In the genomic region with DNA sequence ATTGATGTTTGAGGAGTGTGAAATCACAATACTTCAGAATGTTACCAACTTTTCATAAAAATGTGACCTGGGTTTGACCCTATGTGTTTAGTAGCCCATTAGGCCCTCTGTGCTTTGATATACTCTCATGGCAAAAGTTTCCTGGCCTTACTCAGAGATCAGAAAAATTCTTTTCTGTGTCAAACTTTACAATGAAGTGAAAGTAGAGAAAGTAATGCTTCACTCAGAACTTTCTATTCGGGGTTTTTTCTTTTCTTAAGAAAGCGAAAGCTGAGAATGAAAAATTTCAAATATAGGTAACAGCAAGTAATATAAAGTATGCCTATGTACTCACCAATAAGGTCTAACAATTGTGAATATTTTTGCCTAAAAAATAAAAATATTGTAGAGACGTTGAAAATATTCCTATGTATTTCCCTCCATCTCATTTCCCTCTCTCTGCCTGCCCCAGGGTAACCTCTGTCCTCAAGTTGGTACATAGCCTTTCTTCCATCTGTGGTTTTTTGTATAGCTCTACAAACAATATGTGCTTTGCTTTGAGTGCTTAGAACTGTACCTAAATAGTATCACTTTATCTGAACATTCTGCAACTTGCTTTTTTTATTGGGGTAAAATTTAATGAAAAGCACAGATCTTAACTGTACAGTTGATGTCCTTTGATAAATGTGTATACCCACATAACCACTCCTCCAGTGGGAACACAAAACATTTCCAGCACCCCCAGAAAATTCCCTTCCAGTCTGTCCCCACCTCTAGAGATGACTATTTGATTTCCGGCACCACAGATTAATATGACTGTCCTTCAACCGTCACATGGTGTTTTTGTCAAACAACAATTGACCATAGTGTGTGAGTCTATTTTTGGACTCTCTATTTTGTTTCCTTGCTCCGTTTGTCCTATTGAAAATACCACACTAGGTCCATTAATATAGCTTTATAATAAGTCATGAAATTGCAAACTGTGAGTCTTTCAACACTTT, we compare ENCODE assay signal across 19 cellular contexts. TPM values are rescaled to one million over a fixed set of nuclear protein-coding genes. Genes with fewer than 3 reads are reported as not detected.
DNase-seq lines count a peak whose midpoint lies in the region; ATAC-seq and TF ChIP-seq lines count a peak whose summit lies in the region.
"Had no signal": no experiment of that assay in that cellular context is flagged by ENCODE, and none has a peak within 500 bp of the region (broad histone marks: within the 10 kb centered on the region; RNA-seq: fewer than 3 reads in every experiment).

No MANE protein-coding gene starts in this region.

- peaks cover 6% of the 10 kb centered on the region for H3K9me3 Mint-ChIP-seq in activated naive CD8-positive, alpha-beta T cell treated with anti-CD3 and anti-CD28 coated beads, Interleukin-2, amount 50 U/mL, for 24 hours

- ATAC-seq in GM19043 (IDR thresholded peaks at IDR 0.05; ENCODE audit: low read depth, unreplicated experiment) (peak; percentile 39), HG02973 (IDR thresholded peaks at IDR 0.05; ENCODE audit: unreplicated experiment) (peak; percentile 46)
- peak; percentile 36 for ATAC-seq in activated naive CD8-positive, alpha-beta T cell treated with anti-CD3 and anti-CD28 coated beads, Interleukin-2, amount 50 U/mL, for 24 hours
- ATAC-seq: left ventricle myocardium superior, sciatic nerve had no signal

- no peaks in the 10 kb centered on the region for H3K27me3 ChIP-seq in effector memory CD4-positive, alpha-beta T cell (replicated peaks; ENCODE audit: control insufficient read depth, insufficient read depth, low read length, poor library complexity, severe bottlenecking)
- no peaks in the 10 kb centered on the region for H3K27me3 ChIP-seq in mesendoderm (ENCODE audit: insufficient read depth, low read length, poor library complexity)
- H3K27me3 ChIP-seq: BLaER1 treated with 17β-estradiol and CSF1 and Interleukin-3, amounts not matched to agents 10 nM and 100 nM had no signal

- H3K27ac ChIP-seq in effector memory CD4-positive, alpha-beta T cell (ENCODE audit: insufficient read depth, low read length, poor library complexity, severe bottlenecking), result no peak overlapping the region
- no peak overlapping the region for H3K27ac ChIP-seq in mesendoderm (ENCODE audit: low read depth, low read length)
- H3K27ac ChIP-seq: BLaER1 treated with 17β-estradiol and CSF1 and Interleukin-3, amounts not matched to agents 10 nM and 100 nM; epithelial cell of prostate; GM23248 had no signal

- H3K79me1 ChIP-seq in mesendoderm (ENCODE audit: low read length), result no peaks in the 10 kb centered on the region

- no peak overlapping the region for H4K8ac ChIP-seq in mesendoderm (ENCODE audit: low read depth, low read length)

- H4K5ac ChIP-seq in mesendoderm (ENCODE audit: low read length), result no peak overlapping the region

- no peaks in the 10 kb centered on the region for H3K79me2 ChIP-seq in mesendoderm (ENCODE audit: control insufficient read depth, insufficient read depth, low read length)

- H3K9me3 ChIP-seq in effector memory CD4-positive, alpha-beta T cell (ENCODE audit: control insufficient read depth, low read length), result no peaks in the 10 kb centered on the region

- no peak overlapping the region for H3K4ac ChIP-seq in mesendoderm (ENCODE audit: low read depth, low read length)

- H3K18ac ChIP-seq in mesendoderm (ENCODE audit: low read length), result no peak overlapping the region

- no peak overlapping the region for H2AK5ac ChIP-seq in mesendoderm (ENCODE audit: low read length)

- no CpG with 5 or more reads among the region's 6 CpGs for WGBS in mesendoderm (ENCODE audit: extremely low coverage, insufficient coverage, low lambda C conversion rate)

- DNase-seq in GM12865 (ENCODE audit: low read depth) (peak; percentile 59), mesendoderm (no peak)
- no peak for DNase-seq in activated naive CD8-positive, alpha-beta T cell treated with anti-CD3 and anti-CD28 coated beads, Interleukin-2, amount 50 U/mL, for 24 hours
- no peak for DNase-seq in effector memory CD4-positive, alpha-beta T cell
- DNase-seq in stimulated activated CD4-positive, alpha-beta T cell treated with anti-CD3 and anti-CD28 coated beads, Interleukin-2, amount 100 ng/mL, for 48 hours, result no peak
- DNase-seq in stimulated activated naive CD4-positive, alpha-beta T cell (lab: John Stamatoyannopoulos, UW), result no peak
- DNase-seq: activated CD4-positive, alpha-beta T cell treated with anti-CD3 and anti-CD28 coated beads, Interleukin-2, amount 50 U/mL, for 1 hour; GM23248; hippocampal formation; IMR-90; left ventricle myocardium superior; NCI-H1417; NCI-H446 treated with DMSO at 0.1 percent for 48 hours had no signal

- H3K4me2 ChIP-seq in mesendoderm (ENCODE audit: low read length), result no peak overlapping the region
- H3K4me2 ChIP-seq: BLaER1 treated with 17β-estradiol and CSF1 and Interleukin-3, amounts not matched to agents 10 nM and 100 nM had no signal

- no peak overlapping the region for H3K23ac ChIP-seq in mesendoderm (ENCODE audit: low read length)

- no peak overlapping the region for H2BK120ac ChIP-seq in mesendoderm (ENCODE audit: low read depth, low read length)

- H3K36me3 Mint-ChIP-seq in activated naive CD8-positive, alpha-beta T cell treated with anti-CD3 and anti-CD28 coated beads, Interleukin-2, amount 50 U/mL, for 24 hours (ENCODE audit: low read depth), result peaks cover 21% of the 10 kb centered on the region

- H2BK5ac ChIP-seq in mesendoderm (ENCODE audit: low read length), result no peak overlapping the region

- H3K4me3 ChIP-seq in GM12865 (ENCODE audit: low read depth, low read length), result peak overlapping the region; percentile 7; the same call in 1 of the 2 replicates
- no peak overlapping the region for H3K4me3 ChIP-seq in effector memory CD4-positive, alpha-beta T cell (ENCODE audit: insufficient read depth, low read depth, low read length, poor library complexity, severe bottlenecking)
- no peak overlapping the region for H3K4me3 ChIP-seq in mesendoderm (ENCODE audit: low read length)
- H3K4me3 ChIP-seq: BLaER1 treated with 17β-estradiol and CSF1 and Interleukin-3, amounts not matched to agents 10 nM and 100 nM; GM23248 had no signal

- H3K9ac ChIP-seq in mesendoderm (ENCODE audit: low read length), result no peak overlapping the region
- H3K9ac ChIP-seq: BLaER1 treated with 17β-estradiol and CSF1 and Interleukin-3, amounts not matched to agents 10 nM and 100 nM; GM23248 had no signal

- no peaks in the 10 kb centered on the region for H3K36me3 ChIP-seq in effector memory CD4-positive, alpha-beta T cell (ENCODE audit: control insufficient read depth, insufficient read depth, low read length)
- H3K36me3 ChIP-seq in mesendoderm (ENCODE audit: control insufficient read depth, insufficient read depth, low read length), result no peaks in the 10 kb centered on the region
- H3K36me3 ChIP-seq: BLaER1 treated with 17β-estradiol and CSF1 and Interleukin-3, amounts not matched to agents 10 nM and 100 nM had no signal

- TF ChIP-seq CTCF in GM12865 (IDR thresholded peaks at IDR 0.05; ENCODE audit: insufficient read depth, low read depth, low read length, missing control alignments), result no peak

- no peak overlapping the region for H2BK15ac ChIP-seq in mesendoderm (replicated peaks; ENCODE audit: low read depth)

- H3K27ac Mint-ChIP-seq in activated naive CD8-positive, alpha-beta T cell treated with anti-CD3 and anti-CD28 coated beads, Interleukin-2, amount 50 U/mL, for 24 hours, result peak overlapping the region; percentile 73
- H3K27ac Mint-ChIP-seq: T-helper 1 cell treated with Interleukin-12 subunit alpha and Interleukin-12 subunit beta and Interleukin-4 antibody, amounts not matched to agents 30 μg/mL and 1 μg/mL, for 36 hours had no signal

- peaks cover 8% of the 10 kb centered on the region for H3K4me1 ChIP-seq in effector memory CD4-positive, alpha-beta T cell (ENCODE audit: control insufficient read depth, insufficient read depth, low read length, poor library complexity, severe bottlenecking)
- H3K4me1 ChIP-seq in mesendoderm (ENCODE audit: control insufficient read depth, low read depth, low read length), result no peaks in the 10 kb centered on the region

- peaks cover 57% of the 10 kb centered on the region for H3K4me1 Mint-ChIP-seq in activated naive CD8-positive, alpha-beta T cell treated with anti-CD3 and anti-CD28 coated beads, Interleukin-2, amount 50 U/mL, for 24 hours

- H3K56ac ChIP-seq in mesendoderm (ENCODE audit: low read length), result no peak overlapping the region

- peak overlapping the region; percentile 56 for H3K4me3 Mint-ChIP-seq in activated naive CD8-positive, alpha-beta T cell treated with anti-CD3 and anti-CD28 coated beads, Interleukin-2, amount 50 U/mL, for 24 hours
- H3K4me3 Mint-ChIP-seq: T-helper 1 cell treated with Interleukin-12 subunit alpha and Interleukin-12 subunit beta and Interleukin-4 antibody, amounts not matched to agents 30 μg/mL and 1 μg/mL, for 36 hours had no signal

- no peaks in the 10 kb centered on the region for H3K27me3 Mint-ChIP-seq in activated naive CD8-positive, alpha-beta T cell treated with anti-CD3 and anti-CD28 coated beads, Interleukin-2, amount 50 U/mL, for 24 hours

RNA-seq across cellular contexts. Expression of a gene that starts 10.3 kb away (rescaled TPM):
- 5.3 TPM for polyA plus RNA-seq in mesendoderm (2013, experiment 1 of 2)
- 4.6 TPM for polyA plus RNA-seq in mesendoderm (2013, experiment 2 of 2)
- polyA plus RNA-seq: IMR-90 had no signal
